Comparison of ENCODE assay signal across 10 cellular contexts in genomic region chr3:123966799-123967198, GRCh38. TPM values are rescaled to one million over a fixed set of nuclear protein-coding genes. Genes with fewer than 3 reads are reported as not detected.
DNase-seq lines count a peak whose midpoint lies in the region; ATAC-seq and TF ChIP-seq lines count a peak whose summit lies in the region.
"Not testable (repeated sequence)": the region's sequence is repeated elsewhere in the genome, so short reads cannot be mapped to it uniquely, and the experiment has no call there.
"Had no signal": no experiment of that assay in that cellular context is flagged by ENCODE, and none has a peak within 500 bp of the region (broad histone marks: within the 10 kb centered on the region; RNA-seq: fewer than 3 reads in every experiment).

No MANE protein-coding gene starts in this region.

- not testable (repeated sequence) for H3K4me3 ChIP-seq in CD4-positive, CD25-positive, alpha-beta regulatory T cell (ENCODE audit: low read depth, low read length); RWPE2 (ENCODE audit: severe bottlenecking)

- POLR2A ChIA-PET in activated CD8-positive, alpha-beta T cell treated with anti-CD3 and anti-CD28 coated beads, Interleukin-2, amount 10 ng/mL, durations not matched to agents 7 days and 5 days (lab: Charles Lee) = not testable (repeated sequence)

- H3K4me1 Mint-ChIP-seq in CD4-positive, CD25-positive, alpha-beta regulatory T cell; activated CD8-positive, alpha-beta T cell treated with anti-CD3 and anti-CD28 coated beads, Interleukin-2, amount 10 ng/mL, durations not matched to agents 7 days and 5 days (ENCODE audit: low read depth); naive B cell; stimulated activated naive CD8-positive, alpha-beta T cell treated with anti-CD3 and anti-CD28 coated beads, Interleukin-15, amount 100 ng/mL, for 72 hours: not testable (repeated sequence)

- peak; percentile 67 to 69 for ATAC-seq in CD4-positive, CD25-positive, alpha-beta regulatory T cell (ENCODE audit: low read depth in 2 of 2)
- ATAC-seq in GM18873 (IDR thresholded peaks at IDR 0.05; ENCODE audit: low FRiP score, unreplicated experiment) (peak; percentile 55), HG03175 (IDR thresholded peaks at IDR 0.05; ENCODE audit: unreplicated experiment) (peak; percentile 66), RWPE2 (ENCODE audit: low read depth) (peak; percentile 55; the same call in 1 of the 3 replicates), esophagus mucosa (peak; percentile 42), naive B cell (ENCODE audit: low read depth in 2 of 2) (peak; percentile 77 to 90)
- peak; percentile 51 for ATAC-seq in activated CD8-positive, alpha-beta T cell treated with anti-CD3 and anti-CD28 coated beads, Interleukin-2, amount 10 ng/mL, durations not matched to agents 7 days and 5 days
- ATAC-seq in stimulated activated naive CD8-positive, alpha-beta T cell treated with anti-CD3 and anti-CD28 coated beads, Interleukin-15, amount 100 ng/mL, for 72 hours = peak; percentile 74

- CTCF ChIA-PET in activated CD8-positive, alpha-beta T cell treated with anti-CD3 and anti-CD28 coated beads, Interleukin-2, amount 10 ng/mL, durations not matched to agents 7 days and 5 days (lab: Charles Lee) = not testable (repeated sequence)

- not testable (repeated sequence) for H3K9me3 ChIP-seq in CD4-positive, CD25-positive, alpha-beta regulatory T cell (ENCODE audit: control insufficient read depth in 2 of 2, low read length in 2 of 2); RWPE2 (ENCODE audit: severe bottlenecking)

- H3K9me3 Mint-ChIP-seq in CD4-positive, CD25-positive, alpha-beta regulatory T cell; activated CD8-positive, alpha-beta T cell treated with anti-CD3 and anti-CD28 coated beads, Interleukin-2, amount 10 ng/mL, durations not matched to agents 7 days and 5 days (ENCODE audit: insufficient read depth); naive B cell; stimulated activated naive CD8-positive, alpha-beta T cell treated with anti-CD3 and anti-CD28 coated beads, Interleukin-15, amount 100 ng/mL, for 72 hours: not testable (repeated sequence)

- not testable (repeated sequence) for H3K27ac ChIP-seq in CD4-positive, CD25-positive, alpha-beta regulatory T cell (ENCODE audit: insufficient read depth, low read length, poor library complexity, severe bottlenecking); RWPE2 (ENCODE audit: poor library complexity, severe bottlenecking)

- not testable (repeated sequence) for H3K4me3 Mint-ChIP-seq in CD4-positive, CD25-positive, alpha-beta regulatory T cell; activated CD8-positive, alpha-beta T cell treated with anti-CD3 and anti-CD28 coated beads, Interleukin-2, amount 10 ng/mL, durations not matched to agents 7 days and 5 days; naive B cell; stimulated activated naive CD8-positive, alpha-beta T cell treated with anti-CD3 and anti-CD28 coated beads, Interleukin-15, amount 100 ng/mL, for 72 hours

- H3K27ac Mint-ChIP-seq in CD4-positive, CD25-positive, alpha-beta regulatory T cell; activated CD8-positive, alpha-beta T cell treated with anti-CD3 and anti-CD28 coated beads, Interleukin-2, amount 10 ng/mL, durations not matched to agents 7 days and 5 days; naive B cell; stimulated activated naive CD8-positive, alpha-beta T cell treated with anti-CD3 and anti-CD28 coated beads, Interleukin-15, amount 100 ng/mL, for 72 hours: not testable (repeated sequence)

- H3K4me1 ChIP-seq in CD4-positive, CD25-positive, alpha-beta regulatory T cell (ENCODE audit: control insufficient read depth, insufficient read depth, low read length, poor library complexity, severe bottlenecking); RWPE2 (ENCODE audit: insufficient read depth, poor library complexity, severe bottlenecking): not testable (repeated sequence)

- not testable (repeated sequence) for H3K36me3 Mint-ChIP-seq in CD4-positive, CD25-positive, alpha-beta regulatory T cell; activated CD8-positive, alpha-beta T cell treated with anti-CD3 and anti-CD28 coated beads, Interleukin-2, amount 10 ng/mL, durations not matched to agents 7 days and 5 days (ENCODE audit: low read depth); naive B cell

- not testable (repeated sequence) for H3K36me3 ChIP-seq in CD4-positive, CD25-positive, alpha-beta regulatory T cell (ENCODE audit: control insufficient read depth, insufficient read depth, low read length); RWPE2 (ENCODE audit: low read depth)

- peaks cover 43% of the 10 kb centered on the region for H3K27me3 Mint-ChIP-seq in CD4-positive, CD25-positive, alpha-beta regulatory T cell
- peaks cover 53% of the 10 kb centered on the region for H3K27me3 Mint-ChIP-seq in activated CD8-positive, alpha-beta T cell treated with anti-CD3 and anti-CD28 coated beads, Interleukin-2, amount 10 ng/mL, durations not matched to agents 7 days and 5 days (ENCODE audit: low read depth)
- H3K27me3 Mint-ChIP-seq in naive B cell = peaks cover 24 to 33% (median 32%) of the 10 kb centered on the region in 3 donors
- peaks cover 33% of the 10 kb centered on the region for H3K27me3 Mint-ChIP-seq in stimulated activated naive CD8-positive, alpha-beta T cell treated with anti-CD3 and anti-CD28 coated beads, Interleukin-15, amount 100 ng/mL, for 72 hours

- not testable (repeated sequence) for DNase-seq in CD4-positive, CD25-positive, alpha-beta regulatory T cell; RWPE2 (ENCODE audit: low spot score); activated CD8-positive, alpha-beta T cell treated with anti-CD3 and anti-CD28 coated beads, Interleukin-2, amount 10 ng/mL, durations not matched to agents 7 days and 5 days; naive B cell; stimulated activated naive CD8-positive, alpha-beta T cell treated with anti-CD3 and anti-CD28 coated beads, Interleukin-15, amount 100 ng/mL, for 72 hours

- peaks cover 20% of the 10 kb centered on the region for H3K27me3 ChIP-seq in CD4-positive, CD25-positive, alpha-beta regulatory T cell (ENCODE audit: control insufficient read depth, insufficient read depth, low read length)
- H3K27me3 ChIP-seq in RWPE2 (ENCODE audit: insufficient read depth, poor library complexity, severe bottlenecking) = not testable (repeated sequence)

- TF ChIP-seq CTCF in RWPE2 (IDR thresholded peaks at IDR 0.05; ENCODE audit: poor library complexity, severe bottlenecking) = not testable (repeated sequence)

RNA-seq across cellular contexts. Expression of gene CCDC14, which starts 5.8 kb away (rescaled TPM):
- 50.5 TPM for total RNA-seq in CD4-positive, CD25-positive, alpha-beta regulatory T cell
- polyA plus RNA-seq in CD4-positive, CD25-positive, alpha-beta regulatory T cell = 1 to 10 TPM; 4.1 to 9.4 (median 7.5) TPM
- total RNA-seq in activated CD8-positive, alpha-beta T cell treated with anti-CD3 and anti-CD28 coated beads, Interleukin-2, amount 10 ng/mL, durations not matched to agents 7 days and 5 days = 10 to 100 TPM; 47.9 to 50.3 TPM
- total RNA-seq in esophagus mucosa = 11.8 TPM
- 10 to 100 TPM in 1 of 6 donors, 1 to 10 TPM in 5; 4.0 to 25.8 (median 8.0) TPM for polyA plus RNA-seq in naive B cell (ENCODE audit: low read depth in 6 of 6)

RNA-seq across cellular contexts. Expression of gene ROPN1, which starts 25.1 kb away (rescaled TPM):
- total RNA-seq in CD4-positive, CD25-positive, alpha-beta regulatory T cell = not detected
- not detected for polyA plus RNA-seq in CD4-positive, CD25-positive, alpha-beta regulatory T cell
- total RNA-seq in activated CD8-positive, alpha-beta T cell treated with anti-CD3 and anti-CD28 coated beads, Interleukin-2, amount 10 ng/mL, durations not matched to agents 7 days and 5 days = not detected
- total RNA-seq in esophagus mucosa = not detected
- polyA plus RNA-seq in naive B cell (ENCODE audit: low read depth in 6 of 6) = not detected
- total RNA-seq: Daoy, PC-9 had no signal
